Comparison of ENCODE assay signal across 1 cellular context in genomic region chr7:74584160-74584954, GRCh38.
TF ChIP-seq lines count a peak whose summit lies in the region.

No MANE protein-coding gene starts in this region.

TF ChIP-seq in HepG2, 621 proteins besides CTCF, POLR2A, EP300 and RAD21 (continued from another document and continues in another):
- no peak for TF ChIP-seq ZBTB4 (CRISPR knock-in tag; IDR thresholded peaks at IDR 0.05; ENCODE audit: borderline replicate concordance)
- no peak for TF ChIP-seq ZNF720 (CRISPR knock-in tag; IDR thresholded peaks at IDR 0.05)
- no peak for TF ChIP-seq PLRG1 (conservative IDR thresholded peaks at IDR 0.05)
- TF ChIP-seq RFX1 (IDR thresholded peaks at IDR 0.05): no peak
- TF ChIP-seq CCAR2 (optimal IDR thresholded peaks at IDR 0.05; ENCODE audit: low read depth, low read length): no peak
- TF ChIP-seq HNRNPK (IDR thresholded peaks at IDR 0.05; ENCODE audit: low read depth, low read length, poor library complexity, severe bottlenecking): no peak
- TF ChIP-seq SYNCRIP (IDR thresholded peaks at IDR 0.05; ENCODE audit: insufficient read depth, low read depth, low read length): no peak
- no peak for TF ChIP-seq ZKSCAN8 (CRISPR knock-in tag; IDR thresholded peaks at IDR 0.05; ENCODE audit: borderline replicate concordance)
- no peak for TF ChIP-seq DDIT3 (CRISPR knock-in tag; IDR thresholded peaks at IDR 0.05)
- TF ChIP-seq ZNF780A (CRISPR knock-in tag; IDR thresholded peaks at IDR 0.05): no peak
- TF ChIP-seq ZNF766 (CRISPR knock-in tag; IDR thresholded peaks at IDR 0.05; ENCODE audit: borderline replicate concordance): no peak
- TF ChIP-seq ZMYM3 (CRISPR knock-in tag; IDR thresholded peaks at IDR 0.05): peak; percentile 20; the same call in 1 of the 2 replicates
- TF ChIP-seq ZBTB3 (CRISPR knock-in tag; IDR thresholded peaks at IDR 0.05; ENCODE audit: borderline replicate concordance, low read depth): peak; percentile 82; the same call in 1 of the 2 replicates
- no peak for TF ChIP-seq ZNF781 (CRISPR knock-in tag; IDR thresholded peaks at IDR 0.05; ENCODE audit: borderline replicate concordance, not compliant biosample characterization)
- TF ChIP-seq ZNF687 (CRISPR knock-in tag; IDR thresholded peaks at IDR 0.05): peak; percentile 36; the same call in 1 of the 2 replicates
- no peak for TF ChIP-seq KLF15 (CRISPR knock-in tag; IDR thresholded peaks at IDR 0.05; ENCODE audit: borderline replicate concordance)
- peak; percentile 46; the same call in 1 of the 2 replicates for TF ChIP-seq RXRB (CRISPR knock-in tag; IDR thresholded peaks at IDR 0.05; ENCODE audit: borderline replicate concordance)
- TF ChIP-seq ZZZ3 (CRISPR knock-in tag; IDR thresholded peaks at IDR 0.05; ENCODE audit: borderline replicate concordance): no peak
- no peak for TF ChIP-seq HMGA1 (CRISPR knock-in tag; conservative IDR thresholded peaks at IDR 0.05)
- peak; percentile 65; the same call in 1 of the 2 replicates for TF ChIP-seq SAP130 (CRISPR knock-in tag; IDR thresholded peaks at IDR 0.05; ENCODE audit: low read depth)
- TF ChIP-seq PAXIP1 (CRISPR knock-in tag; conservative IDR thresholded peaks at IDR 0.05): peak; percentile 78
- TF ChIP-seq GPN1 (CRISPR knock-in tag; IDR thresholded peaks at IDR 0.05; ENCODE audit: borderline replicate concordance): no peak
- 0 out of 2 replicates have a peak, but pooled peaks have one; percentile 16 for TF ChIP-seq ZNF629 (CRISPR knock-in tag; conservative IDR thresholded peaks at IDR 0.05)
- TF ChIP-seq TRIM24 (CRISPR knock-in tag; IDR thresholded peaks at IDR 0.05): no peak
- no peak for TF ChIP-seq BCLAF1 (IDR thresholded peaks at IDR 0.05)
- peak; percentile 52; the same call in 1 of the 2 replicates for TF ChIP-seq GATAD2A (CRISPR knock-in tag; IDR thresholded peaks at IDR 0.05)
- no peak for TF ChIP-seq ZNF639 (CRISPR knock-in tag; conservative IDR thresholded peaks at IDR 0.05)
- no peak for TF ChIP-seq ATF6 (CRISPR knock-in tag; conservative IDR thresholded peaks at IDR 0.05)
- TF ChIP-seq FOXP4 (CRISPR knock-in tag; IDR thresholded peaks at IDR 0.05): peak; percentile 67
- TF ChIP-seq TRIM22 (IDR thresholded peaks at IDR 0.05): no peak
- no peak for TF ChIP-seq ZNF20 (CRISPR knock-in tag; IDR thresholded peaks at IDR 0.05)
- TF ChIP-seq SP140L (CRISPR knock-in tag; IDR thresholded peaks at IDR 0.05; ENCODE audit: borderline replicate concordance): no peak
